Comparison of ENCODE assay signal across 8 cellular contexts in genomic region chr22:17742528-17742902, GRCh38. TPM values are rescaled to one million over a fixed set of nuclear protein-coding genes. Genes with fewer than 3 reads are reported as not detected.
DNase-seq lines count a peak whose midpoint lies in the region; ATAC-seq lines count a peak whose summit lies in the region.

No MANE protein-coding gene starts in this region.

- DNase-seq in NCI-H1436 (lab: John Stamatoyannopoulos, UW) = peak; percentile 61
- no peak for DNase-seq in NCI-H1436 treated with DMSO at 0.1 percent for 48 hours (lab: John Stamatoyannopoulos, UW)
- peak; percentile 58 for DNase-seq in LHCN-M2 (ENCODE audit: low read depth)
- DNase-seq in SK-N-DZ (ENCODE audit: low spot score) = peak; percentile 82
- DNase-seq in activated naive CD4-positive, alpha-beta T cell treated with anti-CD3 and anti-CD28 coated beads, Interleukin-2, amount 50 U/mL, for 16 hours = peak; percentile 72
- peak; percentile 63 for DNase-seq in Right ventricle myocardium superior
- DNase-seq in putamen (ENCODE audit: low spot score) = peak; percentile 34

- intact Hi-C loops in Right ventricle myocardium superior (cut with DNase I) = loop anchor here (5.0 to 10.0 kb wide), 2 partner anchors 162 to 335 kb away; partner anchors contain the start of gene PEX26

- ATAC-seq in Right ventricle myocardium superior (ENCODE audit: poor library complexity) = peak; percentile 72
- ATAC-seq in HG02938 (IDR thresholded peaks at IDR 0.05; ENCODE audit: unreplicated experiment) = no peak

RNA-seq across cellular contexts. Expression of gene BID, which starts 31.8 kb away (rescaled TPM):
- 26.7 and 32.3 TPM in 2 replicates for total RNA-seq in LHCN-M2 (2014; rRNA removed)
- 30.2 TPM for polyA plus RNA-seq in LHCN-M2 (2012)
- 91.3 and 98.4 TPM in 2 replicates for polyA plus RNA-seq in SK-N-DZ (2014; cell fraction: cytosol; rRNA removed)
- polyA plus RNA-seq in SK-N-DZ (2014; cell fraction: nucleus; rRNA removed) = 69.5 and 119 TPM in 2 replicates
- 20.0 TPM for total RNA-seq in Right ventricle myocardium superior
